In the genomic region with DNA sequence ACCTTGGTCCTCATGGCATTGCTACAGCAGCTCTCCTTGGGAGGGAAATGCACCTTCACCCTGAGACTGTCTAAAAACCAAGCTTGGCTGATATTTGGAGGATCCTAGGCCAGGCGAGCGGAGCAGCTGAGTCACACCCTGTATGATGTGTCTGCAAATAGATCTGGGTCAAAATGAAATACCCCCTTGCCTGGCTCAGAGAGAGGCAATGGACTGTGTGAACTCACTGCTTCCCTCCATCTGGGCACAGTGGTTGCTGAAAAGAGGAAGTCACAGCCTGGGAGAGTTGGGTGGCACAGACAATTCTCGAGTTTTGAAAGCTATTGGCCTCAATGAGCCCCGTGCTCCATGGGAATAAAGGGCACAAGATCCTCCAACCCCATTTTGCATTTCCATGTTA, we compare ENCODE assay signal across 10 cellular contexts.
A peak's percentile ranks its signal among the peaks of the same experiment; 100 is the strongest.
DNase-seq lines count a peak whose midpoint lies in the region; ATAC-seq and TF ChIP-seq lines count a peak whose summit lies in the region.
"Had no signal": no experiment of that assay in that cellular context is flagged by ENCODE, and none has a peak within 500 bp of the region (broad histone marks: within the 10 kb centered on the region; RNA-seq: fewer than 3 reads in every experiment).

No MANE protein-coding gene starts in this region.

- H3K27me3 Mint-ChIP-seq in osteocyte (ENCODE audit: unreplicated experiment) = peaks cover 17% of the 10 kb centered on the region

- DNase-seq in NOMO-1 treated with DMSO at 0.1 percent for 48 hours (lab: John Stamatoyannopoulos, UW; ENCODE audit: unreplicated experiment) = peak; percentile 66
- DNase-seq in midbrain (lab: John Stamatoyannopoulos, UW) = peak; percentile 16
- no peak for DNase-seq in T-helper 1 cell
- no peak for DNase-seq in NK-92 (lab: John Stamatoyannopoulos, UW; ENCODE audit: unreplicated experiment)
- no peak for DNase-seq in osteocyte (ENCODE audit: extremely low spot score, unreplicated experiment)
- DNase-seq in activated effector memory CD4-positive, alpha-beta T cell treated with Interleukin-2 at 50 U/mL for 16 hours = no peak
- DNase-seq: NCI-H526 had no signal

- no peaks in the 10 kb centered on the region for H3K9me3 Mint-ChIP-seq in osteocyte (ENCODE audit: unreplicated experiment)

- H3K36me3 Mint-ChIP-seq in osteocyte (ENCODE audit: unreplicated experiment) = no peaks in the 10 kb centered on the region
- H3K36me3 Mint-ChIP-seq: type B pancreatic cell had no signal

- ATAC-seq in GM18498 (IDR thresholded peaks at IDR 0.05; ENCODE audit: unreplicated experiment) (peak; percentile 50), GM21737 (IDR thresholded peaks at IDR 0.05; ENCODE audit: unreplicated experiment) (peak; percentile 89)

- H3K27ac Mint-ChIP-seq in osteocyte (ENCODE audit: unreplicated experiment) = no peak overlapping the region
- H3K27ac Mint-ChIP-seq: type B pancreatic cell had no signal

- H3K4me1 Mint-ChIP-seq in osteocyte (ENCODE audit: unreplicated experiment) = peaks cover 7% of the 10 kb centered on the region

- H3K4me3 Mint-ChIP-seq in osteocyte (ENCODE audit: unreplicated experiment) = no peak overlapping the region
- H3K4me3 Mint-ChIP-seq: type B pancreatic cell had no signal

- no peak for TF ChIP-seq CTCF in osteocyte (IDR thresholded peaks at IDR 0.05)

Comparison
In these comparisons a context has a peak if more than half of its experiments do, and no peak if none do; other contexts are left out.
1. DNase-seq: peak in NOMO-1 treated with DMSO at 0.1 percent for 48 hours (single experiment) and midbrain (single experiment); none in T-helper 1 cell (0 of 5), NK-92 (single experiment), osteocyte (single experiment) and activated effector memory CD4-positive, alpha-beta T cell treated with Interleukin-2 at 50 U/mL for 16 hours (single experiment).